Comparison of ENCODE assay signal across 12 cellular contexts in genomic region chr5:181051841-181052525, GRCh38. TPM values are rescaled to one million over a fixed set of nuclear protein-coding genes. Genes with fewer than 3 reads are reported as not detected.
DNase-seq lines count a peak whose midpoint lies in the region; ATAC-seq and TF ChIP-seq lines count a peak whose summit lies in the region.
"Had no signal": no experiment of that assay in that cellular context is flagged by ENCODE, and none has a peak within 500 bp of the region (broad histone marks: within the 10 kb centered on the region; RNA-seq: fewer than 3 reads in every experiment).

No MANE protein-coding gene starts in this region.

- CTCF ChIA-PET in activated CD4-positive, alpha-beta T cell treated with anti-CD3 and anti-CD28 coated beads, Interleukin-2, amount 10 ng/mL, durations not matched to agents 7 days and 5 days (lab: Charles Lee): no interaction called here
- CTCF ChIA-PET in OCI-LY7 (lab: Charles Lee; ENCODE audit: unreplicated experiment): interaction anchor here (0.7 kb wide), 1 partner anchor 13 kb away, joined by 3 read pairs; no protein-coding TSS in a partner anchor

- H2AFZ ChIP-seq in OCI-LY7 (ENCODE audit: low read length): peak overlapping the region; percentile 34; the same call in 1 of the 2 replicates

- H3K27ac Mint-ChIP-seq in activated CD4-positive, alpha-beta T cell treated with anti-CD3 and anti-CD28 coated beads, Interleukin-2, amount 10 ng/mL, durations not matched to agents 7 days and 5 days: no peak overlapping the region
- no peak overlapping the region for H3K27ac Mint-ChIP-seq in endodermal cell
- peak overlapping the region; percentile 61 for H3K27ac Mint-ChIP-seq in stimulated activated memory B cell treated with anti-CD40 and anti-IgM and Interleukin-4, amounts not matched to agents 10 μg/mL and 1 μg/mL and 100 μg/mL, for 72 hours

- no peaks in the 10 kb centered on the region for H3K9me2 ChIP-seq in OCI-LY7 (ENCODE audit: insufficient read depth, low read length)

- POLR2A ChIA-PET in activated CD4-positive, alpha-beta T cell treated with anti-CD3 and anti-CD28 coated beads, Interleukin-2, amount 10 ng/mL, durations not matched to agents 7 days and 5 days (lab: Charles Lee): no interaction called here
- POLR2A ChIA-PET in OCI-LY7 (lab: Charles Lee): interaction anchor here (0.8 to 2.1 kb wide), 7 partner anchors 12 to 193 kb away, joined by 3 to 13 read pairs (median 3); partner anchors contain the start of gene BTNL9

- peaks cover 5% of the 10 kb centered on the region for H3K36me3 Mint-ChIP-seq in activated CD4-positive, alpha-beta T cell treated with anti-CD3 and anti-CD28 coated beads, Interleukin-2, amount 10 ng/mL, durations not matched to agents 7 days and 5 days (ENCODE audit: low read depth)
- H3K36me3 Mint-ChIP-seq in endodermal cell (ENCODE audit: low read depth): no peaks in the 10 kb centered on the region
- H3K36me3 Mint-ChIP-seq in stimulated activated memory B cell treated with anti-CD40 and anti-IgM and Interleukin-4, amounts not matched to agents 10 μg/mL and 1 μg/mL and 100 μg/mL, for 72 hours: no peaks in the 10 kb centered on the region

- peaks cover 18% of the 10 kb centered on the region for H4K20me1 ChIP-seq in OCI-LY7 (ENCODE audit: insufficient read depth, low read length)

- H3K4me3 Mint-ChIP-seq in activated CD4-positive, alpha-beta T cell treated with anti-CD3 and anti-CD28 coated beads, Interleukin-2, amount 10 ng/mL, durations not matched to agents 7 days and 5 days: peak overlapping the region; percentile 59
- peak overlapping the region; percentile 59 for H3K4me3 Mint-ChIP-seq in endodermal cell
- H3K4me3 Mint-ChIP-seq in stimulated activated memory B cell treated with anti-CD40 and anti-IgM and Interleukin-4, amounts not matched to agents 10 μg/mL and 1 μg/mL and 100 μg/mL, for 72 hours: peak overlapping the region; percentile 80

- peaks cover 70% of the 10 kb centered on the region for H3K27me3 Mint-ChIP-seq in activated CD4-positive, alpha-beta T cell treated with anti-CD3 and anti-CD28 coated beads, Interleukin-2, amount 10 ng/mL, durations not matched to agents 7 days and 5 days
- H3K27me3 Mint-ChIP-seq in endodermal cell (ENCODE audit: insufficient read depth): peaks cover 77% of the 10 kb centered on the region
- H3K27me3 Mint-ChIP-seq in stimulated activated memory B cell treated with anti-CD40 and anti-IgM and Interleukin-4, amounts not matched to agents 10 μg/mL and 1 μg/mL and 100 μg/mL, for 72 hours: peaks cover 66% of the 10 kb centered on the region

- H3K4me1 Mint-ChIP-seq in activated CD4-positive, alpha-beta T cell treated with anti-CD3 and anti-CD28 coated beads, Interleukin-2, amount 10 ng/mL, durations not matched to agents 7 days and 5 days: peaks cover 15% of the 10 kb centered on the region
- H3K4me1 Mint-ChIP-seq in endodermal cell: peaks cover 8% of the 10 kb centered on the region
- H3K4me1 Mint-ChIP-seq in stimulated activated memory B cell treated with anti-CD40 and anti-IgM and Interleukin-4, amounts not matched to agents 10 μg/mL and 1 μg/mL and 100 μg/mL, for 72 hours: peaks cover 35% of the 10 kb centered on the region

- H3K4me1 ChIP-seq in OCI-LY7 (ENCODE audit: insufficient read depth, low read length, poor library complexity, severe bottlenecking) (peaks cover 82% of the 10 kb centered on the region), endodermal cell (ENCODE audit: control insufficient read depth, insufficient read depth, low read length) (no peaks in the 10 kb centered on the region)

- H3K36me3 ChIP-seq in OCI-LY7 (ENCODE audit: insufficient read depth, low read length): peaks cover 30% of the 10 kb centered on the region
- no peaks in the 10 kb centered on the region for H3K36me3 ChIP-seq in endodermal cell (ENCODE audit: control insufficient read depth, insufficient read depth, low read length)
- H3K36me3 ChIP-seq: cardiac muscle cell, transverse colon had no signal

- H3K4me3 ChIP-seq in OCI-LY7 (ENCODE audit: low read depth, low read length, poor library complexity, severe bottlenecking): peak overlapping the region; percentile 84
- H3K4me3 ChIP-seq in endodermal cell (ENCODE audit: low read length): no peak overlapping the region
- H3K4me3 ChIP-seq: cardiac muscle cell had no signal

- H3K27ac ChIP-seq in OCI-LY7 (ENCODE audit: low read depth, low read length, poor library complexity, severe bottlenecking) (peak overlapping the region; percentile 99), endodermal cell (ENCODE audit: low read depth, low read length) (no peak overlapping the region)
- H3K27ac ChIP-seq: cardiac muscle cell, transverse colon had no signal

- H3K9ac ChIP-seq in endodermal cell (ENCODE audit: extremely low read depth, low read length, poor library complexity, severe bottlenecking): no peak overlapping the region

- H3K4me2 ChIP-seq in OCI-LY7 (ENCODE audit: low read length): peak overlapping the region; percentile 94

- no peak for ATAC-seq in stimulated activated memory B cell treated with anti-CD40 and anti-IgM and Interleukin-4, amounts not matched to agents 10 μg/mL and 1 μg/mL and 100 μg/mL, for 72 hours
- no peak for ATAC-seq in GM21825 (IDR thresholded peaks at IDR 0.05; ENCODE audit: unreplicated experiment)

- no peaks in the 10 kb centered on the region for H3K9me3 ChIP-seq in OCI-LY7 (ENCODE audit: low read length)
- H3K9me3 ChIP-seq in endodermal cell (ENCODE audit: control insufficient read depth, low read length): peaks cover 19% of the 10 kb centered on the region
- H3K9me3 ChIP-seq: transverse colon had no signal

- intact Hi-C loops in OCI-LY7 (cut with micrococcal nuclease; ENCODE audit: unreplicated experiment): loop anchor here (1.0 to 5.0 kb wide), 8 partner anchors 8 to 247 kb away; partner anchors contain the start of genes TRIM41 and ZFP62

- H3K9me3 Mint-ChIP-seq in activated CD4-positive, alpha-beta T cell treated with anti-CD3 and anti-CD28 coated beads, Interleukin-2, amount 10 ng/mL, durations not matched to agents 7 days and 5 days: no peaks in the 10 kb centered on the region
- H3K9me3 Mint-ChIP-seq in endodermal cell: no peaks in the 10 kb centered on the region
- H3K9me3 Mint-ChIP-seq in stimulated activated memory B cell treated with anti-CD40 and anti-IgM and Interleukin-4, amounts not matched to agents 10 μg/mL and 1 μg/mL and 100 μg/mL, for 72 hours: peaks cover 3% of the 10 kb centered on the region

- 78 to 79% methylated on average over 11 to 15 of the region's 16 CpGs for WGBS in endodermal cell (ENCODE audit: insufficient coverage in 1 of 2, insufficient read length in 1 of 2), 2 experiments

- TF ChIP-seq CTCF in OCI-LY7 (conservative IDR thresholded peaks at IDR 0.05; ENCODE audit: low read length) (no peak), endodermal cell (conservative IDR thresholded peaks at IDR 0.05) (no peak)

- H3K27me3 ChIP-seq in endodermal cell (ENCODE audit: control insufficient read depth, insufficient read depth, low read length, poor library complexity, severe bottlenecking): peaks cover 56% of the 10 kb centered on the region

- peaks cover 45% of the 10 kb centered on the region for H3K79me2 ChIP-seq in OCI-LY7 (ENCODE audit: insufficient read depth, low read depth, low read length)

- BruUV-seq in OCI-LY7 (replicated peaks; lab: Mats Ljungman, UMichigan): TSS peak; percentile 81

- DNase-seq in activated CD4-positive, alpha-beta T cell treated with anti-CD3 and anti-CD28 coated beads, Interleukin-2, amount 10 ng/mL, durations not matched to agents 7 days and 5 days: no peak
- DNase-seq in activated CD4-positive, alpha-beta T cell treated with anti-CD3 and anti-CD28 coated beads for 1 hour: no peak
- DNase-seq in OCI-LY7 (ENCODE audit: low spot score) (peak; percentile 36), endodermal cell (peak; percentile 42), Ammon's horn (ENCODE audit: low spot score) (no peak), AG08396 (ENCODE audit: low spot score) (no peak)
- DNase-seq: activated CD4-positive, alpha-beta T cell treated with anti-CD3 and anti-CD28 coated beads for 4 hours; transverse colon had no signal

RNA-seq across cellular contexts. Expression of gene BTNL9, which starts 11.9 kb away (rescaled TPM):
- total RNA-seq in activated CD4-positive, alpha-beta T cell treated with anti-CD3 and anti-CD28 coated beads, Interleukin-2, amount 10 ng/mL, durations not matched to agents 7 days and 5 days: not detected
- total RNA-seq in OCI-LY7 (2014; rRNA removed; shearing (Covaris generic)): 162 and 188 TPM in 2 replicates
- total RNA-seq in OCI-LY7 (2022) (219 and 232 TPM in 2 replicates), endodermal cell (not detected)
- 0.18 TPM for polyA plus RNA-seq in endodermal cell (2013, experiment 1 of 2)
- polyA plus RNA-seq in endodermal cell (2013, experiment 2 of 2): not detected
- total RNA-seq: cardiac muscle cell had no signal
- polyA plus RNA-seq: AG04450, cardiac muscle cell had no signal

Comparison
In these comparisons a context has a peak if more than half of its experiments do, and no peak if none do; other contexts are left out.
1. DNase-seq: peak in OCI-LY7 (single experiment) and endodermal cell (single experiment); none in activated CD4-positive, alpha-beta T cell treated with anti-CD3 and anti-CD28 coated beads, Interleukin-2, amount 10 ng/mL, durations not matched to agents 7 days and 5 days (single experiment), activated CD4-positive, alpha-beta T cell treated with anti-CD3 and anti-CD28 coated beads for 1 hour (single experiment), Ammon's horn (single experiment) and AG08396 (single experiment).
2. RNA of gene BTNL9, which starts 11.9 kb away (total RNA-seq): 162 to 232 TPM in OCI-LY7; not detected in endodermal cell and not detected in activated CD4-positive, alpha-beta T cell treated with anti-CD3 and anti-CD28 coated beads, Interleukin-2, amount 10 ng/mL, durations not matched to agents 7 days and 5 days; every median in the first group is over 100 times any median in the second.
3. Peak in every context shown above with its lines, with median percentiles within 50 percentile points of each other: H3K4me3 Mint-ChIP-seq.